8 cellular contexts compared by ENCODE assay signal in the genomic region with DNA sequence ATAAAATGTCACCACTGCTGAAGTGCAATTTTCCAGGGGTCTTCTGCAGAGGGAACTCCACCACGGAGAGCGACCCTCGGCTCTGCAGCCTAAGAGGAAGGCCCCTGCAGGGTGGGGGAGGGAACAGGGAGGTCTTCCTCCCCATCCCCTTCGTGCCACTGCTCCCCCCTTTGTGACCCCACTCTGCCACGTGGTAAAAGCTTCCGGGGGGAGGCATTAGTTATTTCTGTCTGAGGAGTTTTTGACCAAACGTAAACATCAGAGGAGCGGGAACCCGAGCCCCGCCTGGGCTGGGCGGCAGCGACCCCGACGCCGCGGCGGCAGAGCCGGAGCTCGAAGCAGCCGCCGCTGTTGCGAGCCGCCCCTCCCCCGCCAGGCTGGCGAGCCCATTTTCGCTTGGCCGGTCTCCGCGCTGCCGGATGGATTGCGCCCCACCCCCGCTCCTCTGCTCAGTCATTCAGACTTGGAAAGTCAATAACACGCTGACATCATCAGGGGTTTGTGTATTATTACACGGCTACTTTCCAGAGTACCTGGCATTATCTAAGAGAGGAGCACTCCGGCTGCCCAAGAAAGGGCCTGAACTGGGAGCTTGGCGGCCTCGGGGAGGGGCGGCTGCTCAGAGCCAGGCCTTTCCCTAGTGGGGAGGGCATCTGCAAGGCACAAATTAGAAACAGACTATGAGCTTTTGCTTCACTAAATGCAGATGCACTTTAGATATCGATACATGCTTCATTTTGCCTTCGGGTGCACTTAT.
DNase-seq lines count a peak whose midpoint lies in the region; ATAC-seq and TF ChIP-seq lines count a peak whose summit lies in the region.

No MANE protein-coding gene starts in this region.

- H3K36me3 ChIP-seq in Caco-2 (ENCODE audit: control insufficient read depth, insufficient read depth, low read length), result no peaks in the 10 kb centered on the region
- H3K36me3 ChIP-seq in endodermal cell (ENCODE audit: control insufficient read depth, insufficient read depth, low read length), result no peaks in the 10 kb centered on the region
- no peaks in the 10 kb centered on the region for H3K36me3 ChIP-seq in mesodermal cell (ENCODE audit: control insufficient read depth, insufficient read depth, low read length)

- H3K36me3 Mint-ChIP-seq in Caco-2 (ENCODE audit: insufficient read depth, unreplicated experiment) (peaks cover 22% of the 10 kb centered on the region), endodermal cell (ENCODE audit: low read depth) (no peaks in the 10 kb centered on the region)

- TF ChIP-seq CTCF in Caco-2 (IDR thresholded peaks at IDR 0.05; ENCODE audit: insufficient read depth in 1 of 2, low read depth in 1 of 2, low read length in 1 of 2, severe bottlenecking in 1 of 2, unreplicated experiment in 1 of 2) (no peak), endodermal cell (conservative IDR thresholded peaks at IDR 0.05) (no peak)

- H3K9me3 ChIP-seq in Caco-2 (no peaks in the 10 kb centered on the region), endodermal cell (ENCODE audit: control insufficient read depth, low read length) (no peaks in the 10 kb centered on the region), mesodermal cell (ENCODE audit: control insufficient read depth, low read length) (no peaks in the 10 kb centered on the region)

- H3K4me3 Mint-ChIP-seq in Caco-2 (ENCODE audit: unreplicated experiment) (peak overlapping the region; percentile 77), endodermal cell (peak overlapping the region; percentile 48)

- peaks cover 39% of the 10 kb centered on the region for H3K4me1 ChIP-seq in Caco-2
- peaks cover 35% of the 10 kb centered on the region for H3K4me1 ChIP-seq in endodermal cell (ENCODE audit: control insufficient read depth, insufficient read depth, low read length)
- peaks cover 41% of the 10 kb centered on the region for H3K4me1 ChIP-seq in mesodermal cell (ENCODE audit: control insufficient read depth, insufficient read depth, low read length, poor library complexity, severe bottlenecking)

- H3K4me3 ChIP-seq in Caco-2 (ENCODE audit: low read depth, low read length), result peak overlapping the region; percentile 39
- H3K4me3 ChIP-seq in endodermal cell (ENCODE audit: low read length), result peak overlapping the region; percentile 69
- H3K4me3 ChIP-seq in mesodermal cell (ENCODE audit: extremely low read depth, insufficient read depth, low read length, poor library complexity, severe bottlenecking), result no peak overlapping the region

- intact Hi-C loops in Caco-2 (cut with micrococcal nuclease; ENCODE audit: unreplicated experiment), result loop anchor here (1.0 to 10.0 kb wide), 5 partner anchors 73 to 1025 kb away; a partner anchor contains a TSS

- no peaks in the 10 kb centered on the region for H3K9me3 Mint-ChIP-seq in Caco-2 (ENCODE audit: unreplicated experiment)
- no peaks in the 10 kb centered on the region for H3K9me3 Mint-ChIP-seq in endodermal cell

- ATAC-seq in GM21390 (IDR thresholded peaks at IDR 0.05; ENCODE audit: unreplicated experiment), result peak; percentile 78

- peak overlapping the region; percentile 80 for H3K9ac ChIP-seq in endodermal cell (ENCODE audit: extremely low read depth, low read length, poor library complexity, severe bottlenecking)

- no peaks in the 10 kb centered on the region for H3K27me3 ChIP-seq in Caco-2 (replicated peaks; ENCODE audit: control insufficient read depth, insufficient read depth, low read length)
- no peaks in the 10 kb centered on the region for H3K27me3 ChIP-seq in endodermal cell (ENCODE audit: control insufficient read depth, insufficient read depth, low read length, poor library complexity, severe bottlenecking)

- H3K27ac Mint-ChIP-seq in Caco-2 (ENCODE audit: unreplicated experiment), result peak overlapping the region; percentile 89
- H3K27ac Mint-ChIP-seq in endodermal cell, result peak overlapping the region; percentile 97

- no TSS peak for BruUV-seq in Caco-2 (replicated peaks; lab: Mats Ljungman, UMichigan)

- POLR2A ChIA-PET in Caco-2 (lab: Charles Lee), result interaction anchor here (0.6 to 2.9 kb wide), 6 partner anchors 13 to 194 kb away, joined by 3 to 23 read pairs (median 3); a partner anchor contains a TSS

- H3K27ac ChIP-seq in endodermal cell (ENCODE audit: low read depth, low read length) (peak overlapping the region; percentile 95), mesodermal cell (ENCODE audit: low read depth, low read length, severe bottlenecking) (peak overlapping the region; percentile 93)

- CTCF ChIA-PET in Caco-2 (lab: Charles Lee), result interaction anchor here (0.9 to 1.5 kb wide), 3 partner anchors 162 to 308 kb away, joined by 3 to 8 read pairs (median 7); a partner anchor contains a TSS

- DNase-seq in Caco-2 (peak; percentile 94 to 97), HUDEP-2 (lab: John Stamatoyannopoulos, UW; ENCODE audit: unreplicated experiment in 76 of 76) (peak in 75 of 76 experiments; percentile 29 to 95 (median 86)), NOMO-1 treated with dmso at 0.1 percent for 144 hours (lab: John Stamatoyannopoulos, UW; ENCODE audit: unreplicated experiment) (peak; percentile 95), endodermal cell (peak; percentile 98)
- DNase-seq in activated CD8-positive, alpha-beta memory T cell treated with anti-CD3 and anti-CD28 coated beads, Interleukin-2, amount 50 U/mL, for 24 hours (ENCODE audit: extremely low read depth), result peak; percentile 86
- DNase-seq in stimulated activated CD8-positive, alpha-beta memory T cell treated with anti-CD3 and anti-CD28 coated beads, Interleukin-15, amount 100 ng/mL, for 24 hours (ENCODE audit: low read depth), result peak; percentile 93

- 1 to 2% methylated on average over 25 to 40 of the region's 40 CpGs for WGBS in endodermal cell (ENCODE audit: insufficient coverage in 1 of 2, insufficient read length in 1 of 2), 2 experiments
- 0 to 1% methylated on average over 24 to 27 of the region's 40 CpGs for WGBS in mesodermal cell (ENCODE audit: insufficient coverage in 2 of 2), 2 experiments

- no peaks in the 10 kb centered on the region for H3K27me3 Mint-ChIP-seq in Caco-2 (ENCODE audit: insufficient read depth, unreplicated experiment)
- H3K27me3 Mint-ChIP-seq in endodermal cell (ENCODE audit: insufficient read depth), result no peaks in the 10 kb centered on the region

- H3K4me1 Mint-ChIP-seq in Caco-2 (ENCODE audit: low read depth, unreplicated experiment), result peaks cover 45% of the 10 kb centered on the region
- H3K4me1 Mint-ChIP-seq in endodermal cell, result peaks cover 60% of the 10 kb centered on the region
